12 cellular contexts compared by ENCODE assay signal in the genomic region with DNA sequence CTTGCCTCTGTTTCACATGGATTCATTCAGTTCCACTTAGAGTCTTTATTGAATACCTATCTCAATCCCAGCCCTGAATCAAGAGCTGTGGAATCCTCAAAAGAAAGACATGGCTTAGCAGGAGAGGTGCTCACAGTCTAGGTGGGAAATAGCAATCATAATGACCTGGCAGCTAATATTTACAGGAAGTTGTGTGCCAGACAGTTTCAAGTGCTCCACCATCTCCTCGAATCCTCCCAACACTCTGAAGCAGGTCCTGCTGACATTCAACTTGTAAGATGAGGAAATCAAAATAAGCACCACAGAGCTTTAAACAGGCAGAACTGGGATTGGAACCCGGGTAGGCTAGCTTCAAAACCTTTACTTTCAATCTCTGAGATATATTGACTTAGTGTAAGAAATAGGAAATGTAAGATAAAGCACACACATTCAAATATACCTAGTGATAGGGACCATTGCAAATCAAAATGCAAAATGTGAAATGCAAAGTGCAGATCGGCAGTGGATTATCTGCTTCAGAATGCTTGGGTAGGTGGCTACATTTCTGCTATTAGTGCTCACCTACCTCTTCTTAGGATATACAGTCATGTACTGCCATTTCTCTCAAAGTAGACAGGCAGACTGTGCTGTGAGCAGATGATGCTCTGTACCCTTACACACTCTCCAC.
DNase-seq lines count a peak whose midpoint lies in the region; ATAC-seq, FAIRE-seq and TF ChIP-seq lines count a peak whose summit lies in the region.
"Had no signal": no experiment of that assay in that cellular context is flagged by ENCODE, and none has a peak within 500 bp of the region (broad histone marks: within the 10 kb centered on the region; RNA-seq: fewer than 3 reads in every experiment).

No MANE protein-coding gene starts in this region.

- FAIRE-seq in H1 (lab: Jason Lieb, UNC) (no peak), GM19239 (lab: Jason Lieb, UNC) (no peak)

- H2AFZ ChIP-seq in H1 (ENCODE audit: low read length) = peak overlapping the region; percentile 8; the same call in 1 of the 2 replicates

- H2BK5ac ChIP-seq in H1 (ENCODE audit: low read depth, low read length) = no peak overlapping the region

- no peak overlapping the region for H3K4me2 ChIP-seq in H1 (ENCODE audit: insufficient read depth in 1 of 2, low read depth in 2 of 2, low read length in 2 of 2)

- H3K4me1 ChIP-seq in H1 (replicated peaks in 1 of 4; ENCODE audit: control insufficient read depth in 3 of 4, insufficient read depth in 4 of 4, low read length in 3 of 4) (peaks cover 3 to 7% (median 4%) of the 10 kb centered on the region in 4 experiments; a peak in 5 of 7 replicates), tibial nerve (peaks cover 0 to 6% (median 1%) of the 10 kb centered on the region in 4 donors)
- H3K4me1 ChIP-seq: SJSA1 had no signal

- TF ChIP-seq EP300 in H1 (IDR thresholded peaks at IDR 0.05; ENCODE audit: borderline replicate concordance in 1 of 2, low read depth in 2 of 2, low read length in 2 of 2) (no peak), tibial nerve (IDR thresholded peaks at IDR 0.05) (no peak)

- peaks cover 0 to 11% of the 10 kb centered on the region in 2 experiments; a peak in 2 of 4 replicates for H3K9me3 ChIP-seq in H1 (ENCODE audit: insufficient read depth in 2 of 2, low read depth in 1 of 2, low read length in 1 of 2)
- H3K9me3 ChIP-seq in tibial nerve = peaks cover 0 to 16% (median 4%) of the 10 kb centered on the region in 4 donors
- H3K9me3 ChIP-seq: ovary, SJSA1 had no signal

- DNase-seq in H1 (ENCODE audit: low read depth in 1 of 2, low spot score in 2 of 2) = no peak
- no peak for DNase-seq in GM19239 (ENCODE audit: insufficient read length, low spot score)
- DNase-seq in GM19238 (ENCODE audit: insufficient read length, low spot score) = no peak
- no peak for DNase-seq in tibial nerve (ENCODE audit: low spot score in 2 of 2)
- DNase-seq: heart right ventricle; ovary; stimulated activated naive CD8-positive, alpha-beta T cell treated with anti-CD3 and anti-CD28 coated beads, Interleukin-15, Interleukin-2, amounts not matched to agents 100 U/mL and 50 U/mL, for 24 hours had no signal

- H3K27ac ChIP-seq in H1 (ENCODE audit: low read depth, low read length) = no peak overlapping the region
- H3K27ac ChIP-seq in tibial nerve = no peak overlapping the region
- H3K27ac ChIP-seq: heart right ventricle, ovary, SJSA1 had no signal

- H3K36me3 ChIP-seq in H1 (ENCODE audit: control insufficient read depth in 2 of 4, insufficient read depth in 4 of 4, low read length in 3 of 4) = no peaks in the 10 kb centered on the region
- peaks cover 0 to 3% (median 0%) of the 10 kb centered on the region in 3 donors for H3K36me3 ChIP-seq in tibial nerve
- H3K36me3 ChIP-seq: heart right ventricle, ovary, SJSA1 had no signal

- no peak overlapping the region for H2BK12ac ChIP-seq in H1 (ENCODE audit: low read depth, low read length)

- no peak overlapping the region for H2BK120ac ChIP-seq in H1 (replicated peaks; ENCODE audit: low read depth, low read length)

- H4K8ac ChIP-seq in H1 (ENCODE audit: extremely low read depth, insufficient read depth, low read length) = no peak overlapping the region

- no peak overlapping the region for H2AK5ac ChIP-seq in H1 (ENCODE audit: low read depth, low read length)

- H3K27me3 ChIP-seq in H1 (replicated peaks in 1 of 4; ENCODE audit: control insufficient read depth in 3 of 4, extremely low read depth in 1 of 4, insufficient read depth in 3 of 4, low read length in 3 of 4) (no peaks in the 10 kb centered on the region), tibial nerve (no peaks in the 10 kb centered on the region)
- H3K27me3 ChIP-seq: heart right ventricle, ovary, SJSA1 had no signal

- no peak overlapping the region for H2BK20ac ChIP-seq in H1 (ENCODE audit: low read length)

- no peak overlapping the region for H3K14ac ChIP-seq in H1 (ENCODE audit: insufficient read length)

- no peak overlapping the region for H3K9ac ChIP-seq in H1 (replicated peaks in 1 of 4; ENCODE audit: extremely low read depth in 1 of 4, low read depth in 3 of 4, low read length in 3 of 4)

- H4K20me1 ChIP-seq in H1 (replicated peaks in 1 of 2; ENCODE audit: control insufficient read depth in 1 of 2, insufficient read depth in 2 of 2, low read length in 2 of 2) = no peaks in the 10 kb centered on the region

- TF ChIP-seq RAD21 in H1 (IDR thresholded peaks at IDR 0.05 in 1 of 2, conservative IDR thresholded peaks at IDR 0.05 in 1 of 2; ENCODE audit: low read depth in 2 of 2, low read length in 2 of 2) = no peak

- H3K56ac ChIP-seq in H1 (replicated peaks; ENCODE audit: insufficient read length, low read depth, low read length) = no peak overlapping the region

- no peak overlapping the region for H3K4ac ChIP-seq in H1 (replicated peaks; ENCODE audit: insufficient read length, low read depth, low read length)

- TF ChIP-seq POLR2A in H1 (IDR thresholded peaks at IDR 0.05; ENCODE audit: control extremely low read depth in 1 of 2, low read depth in 2 of 2, low read length in 2 of 2) (no peak), tibial nerve (IDR thresholded peaks at IDR 0.05) (no peak)

- POLR2A ChIA-PET in H1 (lab: Charles Lee; ENCODE audit: partially characterized antibody) = interaction anchor here (0.5 kb wide), 1 partner anchor 765 kb away, joined by 3 read pairs; no protein-coding TSS in a partner anchor

- H3K79me1 ChIP-seq in H1 (ENCODE audit: low read depth, low read length) = no peaks in the 10 kb centered on the region

- no peak overlapping the region for H4K91ac ChIP-seq in H1 (replicated peaks; ENCODE audit: insufficient read length, low read length)

- H3K23me2 ChIP-seq in H1 (ENCODE audit: low read depth, low read length) = no peaks in the 10 kb centered on the region

- H2BK15ac ChIP-seq in H1 (ENCODE audit: low read length) = no peak overlapping the region

- H3K4me3 ChIP-seq in H1 (ENCODE audit: extremely low read depth in 1 of 4, insufficient read depth in 2 of 4, low read depth in 3 of 4, low read length in 4 of 4) (no peak overlapping the region), tibial nerve (no peak overlapping the region)
- H3K4me3 ChIP-seq: heart right ventricle, ovary, SJSA1 had no signal

- H3K23ac ChIP-seq in H1 (ENCODE audit: insufficient read length) = no peak overlapping the region

- no peaks in the 10 kb centered on the region for H3K79me2 ChIP-seq in H1 (ENCODE audit: control insufficient read depth in 1 of 2, insufficient read depth in 2 of 2, low read length in 2 of 2)

- CTCF ChIA-PET in H1 (lab: Charles Lee; ENCODE audit: partially characterized antibody) = interaction anchor here (0.8 to 1.9 kb wide), 5 partner anchors 10 to 72 kb away, joined by 3 to 7 read pairs (median 4); no protein-coding TSS in a partner anchor

- peak; percentile 39 for ATAC-seq in GM18909 (IDR thresholded peaks at IDR 0.05; ENCODE audit: poor library complexity, unreplicated experiment)
- ATAC-seq in GM21737 (IDR thresholded peaks at IDR 0.05; ENCODE audit: unreplicated experiment) = peak; percentile 18
- peak; percentile 26 for ATAC-seq in HG03135 (IDR thresholded peaks at IDR 0.05; ENCODE audit: unreplicated experiment)
- ATAC-seq in SK-N-SH treated with all-trans-retinoic acid at 6 μM for 48 hours = no peak
- ATAC-seq: heart right ventricle; stimulated activated naive CD8-positive, alpha-beta T cell treated with anti-CD3 and anti-CD28 coated beads, Interleukin-15, Interleukin-2, amounts not matched to agents 100 U/mL and 50 U/mL, for 24 hours had no signal

- 84% methylated on average over 3 of the region's 3 CpGs; no CpG with 5 or more reads in 1 of the 2 experiments for WGBS in H1 (ENCODE audit: extremely low coverage in 1 of 2, insufficient coverage in 1 of 2, insufficient read length in 1 of 2, insufficient replicate concordance in 2 of 2, low coverage in 1 of 2, low lambda C conversion rate in 2 of 2, missing lambda C conversion rate in 1 of 2), 2 experiments
- 85 to 90% methylated on average over 3 of the region's 3 CpGs for WGBS in tibial nerve, 2 donors

- H4K5ac ChIP-seq in H1 (ENCODE audit: insufficient read length, low read depth, low read length) = no peak overlapping the region

- no peak overlapping the region for H3K18ac ChIP-seq in H1 (ENCODE audit: extremely low read depth, low read length)

- TF ChIP-seq CTCF in H1 (IDR thresholded peaks at IDR 0.05; ENCODE audit: control extremely low read depth in 1 of 3, insufficient read depth in 1 of 3, low read depth in 1 of 3, low read length in 3 of 3) (no peak), tibial nerve (IDR thresholded peaks at IDR 0.05) (no peak)

TF ChIP-seq in H1, 55 proteins besides CTCF, POLR2A, EP300 and RAD21:
- TF ChIP-seq ZNF274 (IDR thresholded peaks at IDR 0.05; ENCODE audit: borderline replicate concordance, extremely low read depth, low read length) = no peak
- TF ChIP-seq, protein P1, sequence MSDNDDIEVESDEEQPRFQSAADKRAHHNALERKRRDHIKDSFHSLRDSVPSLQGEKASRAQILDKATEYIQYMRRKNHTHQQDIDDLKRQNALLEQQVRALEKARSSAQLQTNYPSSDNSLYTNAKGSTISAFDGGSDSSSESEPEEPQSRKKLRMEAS (IDR thresholded peaks at IDR 0.05) = no peak
- no peak for TF ChIP-seq ASH2L (IDR thresholded peaks at IDR 0.05; ENCODE audit: low read length)
- TF ChIP-seq EGR1 (IDR thresholded peaks at IDR 0.05; ENCODE audit: borderline replicate concordance, low read depth, low read length) = no peak
- TF ChIP-seq CBX8 (IDR thresholded peaks at IDR 0.05; ENCODE audit: borderline replicate concordance, low read depth, low read length) = no peak
- TF ChIP-seq FOSL1 (IDR thresholded peaks at IDR 0.05; ENCODE audit: insufficient read depth, low read depth, low read length) = no peak

TF ChIP-seq in SK-N-SH treated with all-trans-retinoic acid at 6 μM for 48 hours, 23 proteins besides CTCF, POLR2A, EP300 and RAD21 (continues in another document):
- TF ChIP-seq, protein P2, sequence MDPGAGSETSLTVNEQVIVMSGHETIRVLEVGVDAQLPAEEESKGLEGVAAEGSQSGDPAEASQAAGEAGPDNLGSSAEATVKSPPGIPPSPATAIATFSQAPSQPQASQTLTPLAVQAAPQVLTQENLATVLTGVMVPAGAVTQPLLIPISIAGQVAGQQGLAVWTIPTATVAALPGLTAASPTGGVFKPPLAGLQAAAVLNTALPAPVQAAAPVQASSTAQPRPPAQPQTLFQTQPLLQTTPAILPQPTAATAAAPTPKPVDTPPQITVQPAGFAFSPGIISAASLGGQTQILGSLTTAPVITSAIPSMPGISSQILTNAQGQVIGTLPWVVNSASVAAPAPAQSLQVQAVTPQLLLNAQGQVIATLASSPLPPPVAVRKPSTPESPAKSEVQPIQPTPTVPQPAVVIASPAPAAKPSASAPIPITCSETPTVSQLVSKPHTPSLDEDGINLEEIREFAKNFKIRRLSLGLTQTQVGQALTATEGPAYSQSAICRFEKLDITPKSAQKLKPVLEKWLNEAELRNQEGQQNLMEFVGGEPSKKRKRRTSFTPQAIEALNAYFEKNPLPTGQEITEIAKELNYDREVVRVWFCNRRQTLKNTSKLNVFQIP (CRISPR knock-in tag; IDR thresholded peaks at IDR 0.05; ENCODE audit: borderline replicate concordance, low read depth) = no peak
- TF ChIP-seq GLIS3 (CRISPR knock-in tag; IDR thresholded peaks at IDR 0.05) = no peak
- no peak for TF ChIP-seq ARNTL (CRISPR knock-in tag; IDR thresholded peaks at IDR 0.05; ENCODE audit: borderline replicate concordance, low read depth)
- no peak for TF ChIP-seq ZNF70 (CRISPR knock-in tag; IDR thresholded peaks at IDR 0.05)
- no peak for TF ChIP-seq ZNF565 (CRISPR knock-in tag; conservative IDR thresholded peaks at IDR 0.05; ENCODE audit: low read depth)
